In the genomic region with DNA sequence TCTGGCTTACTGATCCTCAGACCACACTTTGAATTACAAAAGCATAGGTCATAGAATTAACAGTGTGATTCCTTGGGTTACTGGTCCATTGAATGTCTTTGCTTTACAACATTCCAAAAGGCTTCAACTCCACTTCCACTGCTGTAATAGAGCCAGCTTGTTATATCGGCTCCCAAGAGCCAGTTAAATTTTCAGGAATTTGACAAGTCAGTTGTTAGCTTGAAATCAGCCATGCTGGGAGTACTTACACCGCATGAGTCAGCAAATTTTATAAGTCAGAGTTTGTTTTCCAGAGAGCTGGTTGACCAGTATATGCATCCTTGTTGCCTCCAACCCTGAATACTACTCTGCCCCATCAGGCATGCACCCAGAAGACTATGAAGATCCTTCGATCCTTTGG, we compare ENCODE assay signal across 1 cellular context.
TF ChIP-seq lines count a peak whose summit lies in the region.

No MANE protein-coding gene starts in this region.

TF ChIP-seq in K562, 482 proteins besides CTCF, POLR2A, EP300 and RAD21 (continued from another document and continues in another):
- TF ChIP-seq, protein P1, sequence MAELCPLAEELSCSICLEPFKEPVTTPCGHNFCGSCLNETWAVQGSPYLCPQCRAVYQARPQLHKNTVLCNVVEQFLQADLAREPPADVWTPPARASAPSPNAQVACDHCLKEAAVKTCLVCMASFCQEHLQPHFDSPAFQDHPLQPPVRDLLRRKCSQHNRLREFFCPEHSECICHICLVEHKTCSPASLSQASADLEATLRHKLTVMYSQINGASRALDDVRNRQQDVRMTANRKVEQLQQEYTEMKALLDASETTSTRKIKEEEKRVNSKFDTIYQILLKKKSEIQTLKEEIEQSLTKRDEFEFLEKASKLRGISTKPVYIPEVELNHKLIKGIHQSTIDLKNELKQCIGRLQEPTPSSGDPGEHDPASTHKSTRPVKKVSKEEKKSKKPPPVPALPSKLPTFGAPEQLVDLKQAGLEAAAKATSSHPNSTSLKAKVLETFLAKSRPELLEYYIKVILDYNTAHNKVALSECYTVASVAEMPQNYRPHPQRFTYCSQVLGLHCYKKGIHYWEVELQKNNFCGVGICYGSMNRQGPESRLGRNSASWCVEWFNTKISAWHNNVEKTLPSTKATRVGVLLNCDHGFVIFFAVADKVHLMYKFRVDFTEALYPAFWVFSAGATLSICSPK (IDR thresholded peaks at IDR 0.05; ENCODE audit: borderline replicate concordance): no peak
- TF ChIP-seq, protein P2, sequence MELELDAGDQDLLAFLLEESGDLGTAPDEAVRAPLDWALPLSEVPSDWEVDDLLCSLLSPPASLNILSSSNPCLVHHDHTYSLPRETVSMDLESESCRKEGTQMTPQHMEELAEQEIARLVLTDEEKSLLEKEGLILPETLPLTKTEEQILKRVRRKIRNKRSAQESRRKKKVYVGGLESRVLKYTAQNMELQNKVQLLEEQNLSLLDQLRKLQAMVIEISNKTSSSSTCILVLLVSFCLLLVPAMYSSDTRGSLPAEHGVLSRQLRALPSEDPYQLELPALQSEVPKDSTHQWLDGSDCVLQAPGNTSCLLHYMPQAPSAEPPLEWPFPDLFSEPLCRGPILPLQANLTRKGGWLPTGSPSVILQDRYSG (tag; conservative IDR thresholded peaks at IDR 0.05; ENCODE audit: low read depth): no peak
- TF ChIP-seq MAFF (IDR thresholded peaks at IDR 0.05; ENCODE audit: low read length): peak; percentile 93
- no peak for TF ChIP-seq ELF2 (CRISPR knock-in tag; IDR thresholded peaks at IDR 0.05)
- no peak for TF ChIP-seq CBFA2T3 (IDR thresholded peaks at IDR 0.05)
- no peak for TF ChIP-seq MEF2D (tag; conservative IDR thresholded peaks at IDR 0.05; ENCODE audit: low read depth)
- TF ChIP-seq, protein P3, sequence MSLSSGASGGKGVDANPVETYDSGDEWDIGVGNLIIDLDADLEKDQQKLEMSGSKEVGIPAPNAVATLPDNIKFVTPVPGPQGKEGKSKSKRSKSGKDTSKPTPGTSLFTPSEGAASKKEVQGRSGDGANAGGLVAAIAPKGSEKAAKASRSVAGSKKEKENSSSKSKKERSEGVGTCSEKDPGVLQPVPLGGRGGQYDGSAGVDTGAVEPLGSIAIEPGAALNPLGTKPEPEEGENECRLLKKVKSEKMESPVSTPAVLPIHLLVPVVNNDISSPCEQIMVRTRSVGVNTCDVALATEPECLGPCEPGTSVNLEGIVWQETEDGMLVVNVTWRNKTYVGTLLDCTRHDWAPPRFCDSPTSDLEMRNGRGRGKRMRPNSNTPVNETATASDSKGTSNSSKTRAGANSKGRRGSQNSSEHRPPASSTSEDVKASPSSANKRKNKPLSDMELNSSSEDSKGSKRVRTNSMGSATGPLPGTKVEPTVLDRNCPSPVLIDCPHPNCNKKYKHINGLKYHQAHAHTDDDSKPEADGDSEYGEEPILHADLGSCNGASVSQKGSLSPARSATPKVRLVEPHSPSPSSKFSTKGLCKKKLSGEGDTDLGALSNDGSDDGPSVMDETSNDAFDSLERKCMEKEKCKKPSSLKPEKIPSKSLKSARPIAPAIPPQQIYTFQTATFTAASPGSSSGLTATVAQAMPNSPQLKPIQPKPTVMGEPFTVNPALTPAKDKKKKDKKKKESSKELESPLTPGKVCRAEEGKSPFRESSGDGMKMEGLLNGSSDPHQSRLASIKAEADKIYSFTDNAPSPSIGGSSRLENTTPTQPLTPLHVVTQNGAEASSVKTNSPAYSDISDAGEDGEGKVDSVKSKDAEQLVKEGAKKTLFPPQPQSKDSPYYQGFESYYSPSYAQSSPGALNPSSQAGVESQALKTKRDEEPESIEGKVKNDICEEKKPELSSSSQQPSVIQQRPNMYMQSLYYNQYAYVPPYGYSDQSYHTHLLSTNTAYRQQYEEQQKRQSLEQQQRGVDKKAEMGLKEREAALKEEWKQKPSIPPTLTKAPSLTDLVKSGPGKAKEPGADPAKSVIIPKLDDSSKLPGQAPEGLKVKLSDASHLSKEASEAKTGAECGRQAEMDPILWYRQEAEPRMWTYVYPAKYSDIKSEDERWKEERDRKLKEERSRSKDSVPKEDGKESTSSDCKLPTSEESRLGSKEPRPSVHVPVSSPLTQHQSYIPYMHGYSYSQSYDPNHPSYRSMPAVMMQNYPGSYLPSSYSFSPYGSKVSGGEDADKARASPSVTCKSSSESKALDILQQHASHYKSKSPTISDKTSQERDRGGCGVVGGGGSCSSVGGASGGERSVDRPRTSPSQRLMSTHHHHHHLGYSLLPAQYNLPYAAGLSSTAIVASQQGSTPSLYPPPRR (CRISPR knock-in tag; IDR thresholded peaks at IDR 0.05; ENCODE audit: borderline replicate concordance): no peak
- no peak for TF ChIP-seq HOXB6 (CRISPR knock-in tag; IDR thresholded peaks at IDR 0.05; ENCODE audit: borderline replicate concordance)
- TF ChIP-seq SMARCE1 (IDR thresholded peaks at IDR 0.05): no peak
- TF ChIP-seq MYBL2 (IDR thresholded peaks at IDR 0.05; ENCODE audit: low read depth): no peak
- no peak for TF ChIP-seq MYBL2 (CRISPR knock-in tag; IDR thresholded peaks at IDR 0.05; ENCODE audit: borderline replicate concordance)
- TF ChIP-seq MTA3 (IDR thresholded peaks at IDR 0.05; ENCODE audit: borderline replicate concordance): no peak
- peak; percentile 94 for TF ChIP-seq MAFG (tag; conservative IDR thresholded peaks at IDR 0.05)
- no peak for TF ChIP-seq ZFP30 (CRISPR knock-in tag; IDR thresholded peaks at IDR 0.05; ENCODE audit: borderline replicate concordance)
- TF ChIP-seq ETS2 (tag; IDR thresholded peaks at IDR 0.05; ENCODE audit: borderline replicate concordance, poor library complexity, severe bottlenecking): no peak
- TF ChIP-seq, protein P4, sequence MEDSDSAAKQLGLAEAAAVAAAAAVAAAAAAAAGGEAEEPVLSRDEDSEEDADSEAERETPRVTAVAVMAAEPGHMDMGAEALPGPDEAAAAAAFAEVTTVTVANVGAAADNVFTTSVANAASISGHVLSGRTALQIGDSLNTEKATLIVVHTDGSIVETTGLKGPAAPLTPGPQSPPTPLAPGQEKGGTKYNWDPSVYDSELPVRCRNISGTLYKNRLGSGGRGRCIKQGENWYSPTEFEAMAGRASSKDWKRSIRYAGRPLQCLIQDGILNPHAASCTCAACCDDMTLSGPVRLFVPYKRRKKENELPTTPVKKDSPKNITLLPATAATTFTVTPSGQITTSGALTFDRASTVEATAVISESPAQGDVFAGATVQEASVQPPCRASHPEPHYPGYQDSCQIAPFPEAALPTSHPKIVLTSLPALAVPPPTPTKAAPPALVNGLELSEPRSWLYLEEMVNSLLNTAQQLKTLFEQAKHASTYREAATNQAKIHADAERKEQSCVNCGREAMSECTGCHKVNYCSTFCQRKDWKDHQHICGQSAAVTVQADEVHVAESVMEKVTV (CRISPR knock-in tag; IDR thresholded peaks at IDR 0.05): no peak
- no peak for TF ChIP-seq ZNF133 (CRISPR knock-in tag; IDR thresholded peaks at IDR 0.05)
- peak; percentile 53 for TF ChIP-seq BACH1 (tag; IDR thresholded peaks at IDR 0.05)
- TF ChIP-seq, protein P5, sequence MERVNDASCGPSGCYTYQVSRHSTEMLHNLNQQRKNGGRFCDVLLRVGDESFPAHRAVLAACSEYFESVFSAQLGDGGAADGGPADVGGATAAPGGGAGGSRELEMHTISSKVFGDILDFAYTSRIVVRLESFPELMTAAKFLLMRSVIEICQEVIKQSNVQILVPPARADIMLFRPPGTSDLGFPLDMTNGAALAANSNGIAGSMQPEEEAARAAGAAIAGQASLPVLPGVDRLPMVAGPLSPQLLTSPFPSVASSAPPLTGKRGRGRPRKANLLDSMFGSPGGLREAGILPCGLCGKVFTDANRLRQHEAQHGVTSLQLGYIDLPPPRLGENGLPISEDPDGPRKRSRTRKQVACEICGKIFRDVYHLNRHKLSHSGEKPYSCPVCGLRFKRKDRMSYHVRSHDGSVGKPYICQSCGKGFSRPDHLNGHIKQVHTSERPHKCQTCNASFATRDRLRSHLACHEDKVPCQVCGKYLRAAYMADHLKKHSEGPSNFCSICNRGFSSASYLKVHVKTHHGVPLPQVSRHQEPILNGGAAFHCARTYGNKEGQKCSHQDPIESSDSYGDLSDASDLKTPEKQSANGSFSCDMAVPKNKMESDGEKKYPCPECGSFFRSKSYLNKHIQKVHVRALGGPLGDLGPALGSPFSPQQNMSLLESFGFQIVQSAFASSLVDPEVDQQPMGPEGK (CRISPR knock-in tag; IDR thresholded peaks at IDR 0.05; ENCODE audit: borderline replicate concordance): no peak
- no peak for TF ChIP-seq EWSR1 (IDR thresholded peaks at IDR 0.05; ENCODE audit: borderline replicate concordance, low read depth, partially characterized antibody)
- TF ChIP-seq PCBP2 (IDR thresholded peaks at IDR 0.05; ENCODE audit: low read depth, low read length, poor library complexity, severe bottlenecking): no peak
- TF ChIP-seq, protein P6, sequence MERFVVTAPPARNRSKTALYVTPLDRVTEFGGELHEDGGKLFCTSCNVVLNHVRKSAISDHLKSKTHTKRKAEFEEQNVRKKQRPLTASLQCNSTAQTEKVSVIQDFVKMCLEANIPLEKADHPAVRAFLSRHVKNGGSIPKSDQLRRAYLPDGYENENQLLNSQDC (CRISPR knock-in tag; IDR thresholded peaks at IDR 0.05): no peak
- TF ChIP-seq C11orf30 (IDR thresholded peaks at IDR 0.05; ENCODE audit: low read depth): peak; percentile 94
- TF ChIP-seq ZNF584 (CRISPR knock-in tag; IDR thresholded peaks at IDR 0.05; ENCODE audit: low read depth): no peak
- no peak for TF ChIP-seq PHB2 (IDR thresholded peaks at IDR 0.05; ENCODE audit: low read depth)
- TF ChIP-seq, protein P7, sequence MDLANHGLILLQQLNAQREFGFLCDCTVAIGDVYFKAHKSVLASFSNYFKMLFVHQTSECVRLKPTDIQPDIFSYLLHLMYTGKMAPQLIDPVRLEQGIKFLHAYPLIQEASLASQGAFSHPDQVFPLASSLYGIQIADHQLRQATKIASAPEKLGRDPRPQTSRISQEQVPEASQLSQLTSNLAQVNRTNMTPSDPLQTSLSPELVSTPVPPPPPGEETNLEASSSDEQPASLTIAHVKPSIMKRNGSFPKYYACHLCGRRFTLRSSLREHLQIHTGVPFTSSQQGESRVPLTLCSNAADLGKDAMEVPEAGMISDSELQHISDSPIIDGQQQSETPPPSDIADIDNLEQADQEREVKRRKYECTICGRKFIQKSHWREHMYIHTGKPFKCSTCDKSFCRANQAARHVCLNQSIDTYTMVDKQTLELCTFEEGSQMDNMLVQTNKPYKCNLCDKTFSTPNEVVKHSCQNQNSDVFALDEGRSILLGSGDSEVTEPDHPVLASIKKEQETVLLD (IDR thresholded peaks at IDR 0.05): no peak
- TF ChIP-seq MECOM (CRISPR knock-in tag; IDR thresholded peaks at IDR 0.05): no peak
- no peak for TF ChIP-seq SUPT5H (IDR thresholded peaks at IDR 0.05)
- no peak for TF ChIP-seq RNF2 (IDR thresholded peaks at IDR 0.05)
- no peak for TF ChIP-seq ARNT (IDR thresholded peaks at IDR 0.05)
- no peak for TF ChIP-seq HDAC3 (IDR thresholded peaks at IDR 0.05; ENCODE audit: borderline replicate concordance, partially characterized antibody)
- peak; percentile 88 for TF ChIP-seq NFE2 (IDR thresholded peaks at IDR 0.05; ENCODE audit: low read depth)
- TF ChIP-seq HMG20A (CRISPR knock-in tag; conservative IDR thresholded peaks at IDR 0.05): no peak
- no peak for TF ChIP-seq EP400 (IDR thresholded peaks at IDR 0.05)
- TF ChIP-seq ZNF197 (CRISPR knock-in tag; IDR thresholded peaks at IDR 0.05; ENCODE audit: low read depth): no peak
- TF ChIP-seq, protein P8, sequence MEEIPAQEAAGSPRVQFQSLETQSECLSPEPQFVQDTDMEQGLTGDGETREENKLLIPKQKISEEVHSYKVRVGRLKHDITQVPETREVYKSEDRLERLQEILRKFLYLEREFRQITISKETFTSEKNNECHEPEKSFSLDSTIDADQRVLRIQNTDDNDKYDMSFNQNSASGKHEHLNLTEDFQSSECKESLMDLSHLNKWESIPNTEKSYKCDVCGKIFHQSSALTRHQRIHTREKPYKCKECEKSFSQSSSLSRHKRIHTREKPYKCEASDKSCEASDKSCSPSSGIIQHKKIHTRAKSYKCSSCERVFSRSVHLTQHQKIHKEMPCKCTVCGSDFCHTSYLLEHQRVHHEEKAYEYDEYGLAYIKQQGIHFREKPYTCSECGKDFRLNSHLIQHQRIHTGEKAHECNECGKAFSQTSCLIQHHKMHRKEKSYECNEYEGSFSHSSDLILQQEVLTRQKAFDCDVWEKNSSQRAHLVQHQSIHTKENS (CRISPR knock-in tag; IDR thresholded peaks at IDR 0.05): no peak
- TF ChIP-seq NR3C1 (CRISPR knock-in tag; IDR thresholded peaks at IDR 0.05): no peak
- TF ChIP-seq, protein P9, sequence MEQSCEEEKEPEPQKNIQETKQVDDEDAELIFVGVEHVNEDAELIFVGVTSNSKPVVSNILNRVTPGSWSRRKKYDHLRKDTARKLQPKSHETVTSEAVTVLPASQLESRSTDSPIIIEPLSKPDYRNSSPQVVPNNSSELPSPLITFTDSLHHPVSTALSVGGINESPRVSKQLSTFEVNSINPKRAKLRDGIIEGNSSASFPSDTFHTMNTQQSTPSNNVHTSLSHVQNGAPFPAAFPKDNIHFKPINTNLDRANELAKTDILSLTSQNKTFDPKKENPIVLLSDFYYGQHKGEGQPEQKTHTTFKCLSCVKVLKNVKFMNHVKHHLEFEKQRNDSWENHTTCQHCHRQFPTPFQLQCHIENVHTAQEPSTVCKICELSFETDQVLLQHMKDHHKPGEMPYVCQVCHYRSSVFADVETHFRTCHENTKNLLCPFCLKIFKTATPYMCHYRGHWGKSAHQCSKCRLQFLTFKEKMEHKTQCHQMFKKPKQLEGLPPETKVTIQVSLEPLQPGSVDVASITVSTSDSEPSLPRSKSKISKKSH (CRISPR knock-in tag; IDR thresholded peaks at IDR 0.05): no peak
- TF ChIP-seq PYGO2 (tag; IDR thresholded peaks at IDR 0.05): no peak
- peak; percentile 88 for TF ChIP-seq MAFK (IDR thresholded peaks at IDR 0.05; ENCODE audit: low read length)
- TF ChIP-seq PCBP1 (IDR thresholded peaks at IDR 0.05; ENCODE audit: low read depth, low read length, poor library complexity, severe bottlenecking): no peak
- TF ChIP-seq NFE2L1 (tag; IDR thresholded peaks at IDR 0.05; ENCODE audit: borderline replicate concordance, low read depth): peak; percentile 78
- TF ChIP-seq, protein P10, sequence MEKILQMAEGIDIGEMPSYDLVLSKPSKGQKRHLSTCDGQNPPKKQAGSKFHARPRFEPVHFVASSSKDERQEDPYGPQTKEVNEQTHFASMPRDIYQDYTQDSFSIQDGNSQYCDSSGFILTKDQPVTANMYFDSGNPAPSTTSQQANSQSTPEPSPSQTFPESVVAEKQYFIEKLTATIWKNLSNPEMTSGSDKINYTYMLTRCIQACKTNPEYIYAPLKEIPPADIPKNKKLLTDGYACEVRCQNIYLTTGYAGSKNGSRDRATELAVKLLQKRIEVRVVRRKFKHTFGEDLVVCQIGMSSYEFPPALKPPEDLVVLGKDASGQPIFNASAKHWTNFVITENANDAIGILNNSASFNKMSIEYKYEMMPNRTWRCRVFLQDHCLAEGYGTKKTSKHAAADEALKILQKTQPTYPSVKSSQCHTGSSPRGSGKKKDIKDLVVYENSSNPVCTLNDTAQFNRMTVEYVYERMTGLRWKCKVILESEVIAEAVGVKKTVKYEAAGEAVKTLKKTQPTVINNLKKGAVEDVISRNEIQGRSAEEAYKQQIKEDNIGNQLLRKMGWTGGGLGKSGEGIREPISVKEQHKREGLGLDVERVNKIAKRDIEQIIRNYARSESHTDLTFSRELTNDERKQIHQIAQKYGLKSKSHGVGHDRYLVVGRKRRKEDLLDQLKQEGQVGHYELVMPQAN (IDR thresholded peaks at IDR 0.05; ENCODE audit: borderline replicate concordance): no peak
